Comparison of ENCODE assay signal across 1 cellular context in the genomic region with DNA sequence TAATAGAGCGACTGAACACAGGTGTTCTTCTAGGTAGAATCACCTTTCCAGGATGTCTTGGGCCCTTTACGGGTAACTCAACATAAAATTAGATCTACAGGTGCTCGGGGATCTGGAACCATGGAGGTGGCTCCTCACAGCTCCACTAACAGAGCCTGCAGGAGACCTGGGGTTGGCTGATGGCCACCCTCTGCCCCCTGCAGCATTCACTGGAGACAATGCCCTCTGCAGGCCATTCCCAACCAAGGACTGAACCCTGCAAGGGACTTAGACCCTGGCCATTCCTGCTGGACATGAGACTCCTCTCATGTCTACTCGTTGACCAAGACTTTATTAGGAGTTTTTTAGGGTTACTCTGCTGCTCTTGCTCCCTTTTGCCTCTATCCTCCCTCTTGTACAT.
TF ChIP-seq lines count a peak whose summit lies in the region.

No MANE protein-coding gene starts in this region.

TF ChIP-seq in HepG2, 621 proteins besides CTCF, POLR2A, EP300 and RAD21 (continued from another document and continues in another):
- TF ChIP-seq, protein P1, sequence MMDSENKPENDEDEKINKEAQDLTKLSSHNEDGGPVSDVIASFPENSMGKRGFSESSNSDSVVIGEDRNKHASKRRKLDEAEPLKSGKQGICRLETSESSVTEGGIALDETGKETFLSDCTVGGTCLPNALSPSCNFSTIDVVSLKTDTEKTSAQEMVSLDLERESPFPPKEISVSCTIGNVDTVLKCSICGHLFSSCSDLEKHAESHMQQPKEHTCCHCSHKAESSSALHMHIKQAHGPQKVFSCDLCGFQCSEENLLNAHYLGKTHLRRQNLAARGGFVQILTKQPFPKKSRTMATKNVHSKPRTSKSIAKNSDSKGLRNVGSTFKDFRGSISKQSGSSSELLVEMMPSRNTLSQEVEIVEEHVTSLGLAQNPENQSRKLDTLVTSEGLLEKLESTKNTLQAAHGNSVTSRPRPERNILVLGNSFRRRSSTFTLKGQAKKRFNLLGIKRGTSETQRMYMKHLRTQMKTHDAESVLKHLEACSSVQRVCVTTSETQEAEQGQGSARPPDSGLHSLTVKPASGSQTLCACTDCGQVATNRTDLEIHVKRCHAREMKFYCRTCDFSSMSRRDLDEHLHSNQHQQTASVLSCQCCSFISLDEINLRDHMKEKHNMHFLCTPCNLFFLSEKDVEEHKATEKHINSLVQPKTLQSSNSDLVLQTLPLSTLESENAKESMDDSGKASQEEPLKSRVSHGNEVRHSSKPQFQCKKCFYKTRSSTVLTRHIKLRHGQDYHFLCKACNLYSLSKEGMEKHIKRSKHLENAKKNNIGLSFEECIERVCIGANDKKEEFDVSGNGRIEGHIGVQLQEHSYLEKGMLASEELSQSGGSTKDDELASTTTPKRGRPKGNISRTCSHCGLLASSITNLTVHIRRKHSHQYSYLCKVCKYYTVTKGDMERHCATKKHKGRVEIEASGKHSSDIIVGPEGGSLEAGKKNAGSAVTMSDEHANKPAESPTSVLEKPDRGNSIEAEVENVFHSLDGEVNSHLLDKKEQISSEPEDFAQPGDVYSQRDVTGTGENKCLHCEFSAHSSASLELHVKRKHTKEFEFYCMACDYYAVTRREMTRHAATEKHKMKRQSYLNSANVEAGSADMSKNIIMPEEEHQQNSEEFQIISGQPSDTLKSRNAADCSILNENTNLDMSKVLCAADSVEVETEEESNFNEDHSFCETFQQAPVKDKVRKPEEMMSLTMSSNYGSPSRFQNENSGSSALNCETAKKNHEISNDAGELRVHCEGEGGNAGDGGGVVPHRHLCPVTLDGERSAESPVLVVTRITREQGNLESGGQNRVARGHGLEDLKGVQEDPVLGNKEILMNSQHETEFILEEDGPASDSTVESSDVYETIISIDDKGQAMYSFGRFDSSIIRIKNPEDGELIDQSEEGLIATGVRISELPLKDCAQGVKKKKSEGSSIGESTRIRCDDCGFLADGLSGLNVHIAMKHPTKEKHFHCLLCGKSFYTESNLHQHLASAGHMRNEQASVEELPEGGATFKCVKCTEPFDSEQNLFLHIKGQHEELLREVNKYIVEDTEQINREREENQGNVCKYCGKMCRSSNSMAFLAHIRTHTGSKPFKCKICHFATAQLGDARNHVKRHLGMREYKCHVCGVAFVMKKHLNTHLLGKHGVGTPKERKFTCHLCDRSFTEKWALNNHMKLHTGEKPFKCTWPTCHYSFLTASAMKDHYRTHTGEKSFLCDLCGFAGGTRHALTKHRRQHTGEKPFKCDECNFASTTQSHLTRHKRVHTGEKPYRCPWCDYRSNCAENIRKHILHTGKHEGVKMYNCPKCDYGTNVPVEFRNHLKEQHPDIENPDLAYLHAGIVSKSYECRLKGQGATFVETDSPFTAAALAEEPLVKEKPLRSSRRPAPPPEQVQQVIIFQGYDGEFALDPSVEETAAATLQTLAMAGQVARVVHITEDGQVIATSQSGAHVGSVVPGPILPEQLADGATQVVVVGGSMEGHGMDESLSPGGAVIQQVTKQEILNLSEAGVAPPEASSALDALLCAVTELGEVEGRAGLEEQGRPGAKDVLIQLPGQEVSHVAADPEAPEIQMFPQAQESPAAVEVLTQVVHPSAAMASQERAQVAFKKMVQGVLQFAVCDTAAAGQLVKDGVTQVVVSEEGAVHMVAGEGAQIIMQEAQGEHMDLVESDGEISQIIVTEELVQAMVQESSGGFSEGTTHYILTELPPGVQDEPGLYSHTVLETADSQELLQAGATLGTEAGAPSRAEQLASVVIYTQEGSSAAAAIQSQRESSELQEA (CRISPR knock-in tag; IDR thresholded peaks at IDR 0.05; ENCODE audit: not compliant biosample characterization), result no peak
- TF ChIP-seq, protein P2, sequence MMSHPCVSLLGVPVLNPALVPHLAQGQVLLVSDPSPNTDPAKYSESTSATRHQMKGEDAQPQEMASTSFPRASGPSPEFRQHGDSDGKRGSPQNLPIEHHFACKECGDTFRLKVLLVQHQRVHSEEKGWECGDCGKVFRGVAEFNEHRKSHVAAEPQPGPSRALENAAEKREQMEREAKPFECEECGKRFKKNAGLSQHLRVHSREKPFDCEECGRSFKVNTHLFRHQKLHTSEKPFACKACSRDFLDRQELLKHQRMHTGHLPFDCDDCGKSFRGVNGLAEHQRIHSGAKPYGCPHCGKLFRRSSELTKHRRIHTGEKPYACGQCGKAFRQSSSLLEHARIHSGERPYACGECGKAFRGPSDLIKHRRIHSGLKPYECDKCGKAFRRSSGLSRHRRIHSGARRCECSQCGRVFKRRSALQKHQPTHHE (CRISPR knock-in tag; IDR thresholded peaks at IDR 0.05; ENCODE audit: borderline replicate concordance), result no peak
- TF ChIP-seq GABPB1 (CRISPR knock-in tag; IDR thresholded peaks at IDR 0.05), result no peak
- no peak for TF ChIP-seq FIP1L1 (IDR thresholded peaks at IDR 0.05; ENCODE audit: borderline replicate concordance, insufficient read depth, low read depth, low read length)
- TF ChIP-seq NR1H2 (CRISPR knock-in tag; IDR thresholded peaks at IDR 0.05; ENCODE audit: borderline replicate concordance, low read depth), result no peak
- TF ChIP-seq TEAD3 (CRISPR knock-in tag; optimal IDR thresholded peaks at IDR 0.05; ENCODE audit: borderline replicate concordance), result peak; percentile 45
- no peak; the same call in 1 of the 2 replicates for TF ChIP-seq SAP130 (CRISPR knock-in tag; IDR thresholded peaks at IDR 0.05; ENCODE audit: low read depth)
- no peak for TF ChIP-seq GPN1 (CRISPR knock-in tag; IDR thresholded peaks at IDR 0.05; ENCODE audit: borderline replicate concordance)
- no peak for TF ChIP-seq ZFYVE20 (CRISPR knock-in tag; IDR thresholded peaks at IDR 0.05; ENCODE audit: borderline replicate concordance, low read depth)
- TF ChIP-seq, protein P3, sequence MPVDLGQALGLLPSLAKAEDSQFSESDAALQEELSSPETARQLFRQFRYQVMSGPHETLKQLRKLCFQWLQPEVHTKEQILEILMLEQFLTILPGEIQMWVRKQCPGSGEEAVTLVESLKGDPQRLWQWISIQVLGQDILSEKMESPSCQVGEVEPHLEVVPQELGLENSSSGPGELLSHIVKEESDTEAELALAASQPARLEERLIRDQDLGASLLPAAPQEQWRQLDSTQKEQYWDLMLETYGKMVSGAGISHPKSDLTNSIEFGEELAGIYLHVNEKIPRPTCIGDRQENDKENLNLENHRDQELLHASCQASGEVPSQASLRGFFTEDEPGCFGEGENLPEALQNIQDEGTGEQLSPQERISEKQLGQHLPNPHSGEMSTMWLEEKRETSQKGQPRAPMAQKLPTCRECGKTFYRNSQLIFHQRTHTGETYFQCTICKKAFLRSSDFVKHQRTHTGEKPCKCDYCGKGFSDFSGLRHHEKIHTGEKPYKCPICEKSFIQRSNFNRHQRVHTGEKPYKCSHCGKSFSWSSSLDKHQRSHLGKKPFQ (CRISPR knock-in tag; IDR thresholded peaks at IDR 0.05; ENCODE audit: insufficient replicate concordance), result no peak
- no peak for TF ChIP-seq ZNF333 (CRISPR knock-in tag; IDR thresholded peaks at IDR 0.05; ENCODE audit: borderline replicate concordance)
- TF ChIP-seq, protein P4, sequence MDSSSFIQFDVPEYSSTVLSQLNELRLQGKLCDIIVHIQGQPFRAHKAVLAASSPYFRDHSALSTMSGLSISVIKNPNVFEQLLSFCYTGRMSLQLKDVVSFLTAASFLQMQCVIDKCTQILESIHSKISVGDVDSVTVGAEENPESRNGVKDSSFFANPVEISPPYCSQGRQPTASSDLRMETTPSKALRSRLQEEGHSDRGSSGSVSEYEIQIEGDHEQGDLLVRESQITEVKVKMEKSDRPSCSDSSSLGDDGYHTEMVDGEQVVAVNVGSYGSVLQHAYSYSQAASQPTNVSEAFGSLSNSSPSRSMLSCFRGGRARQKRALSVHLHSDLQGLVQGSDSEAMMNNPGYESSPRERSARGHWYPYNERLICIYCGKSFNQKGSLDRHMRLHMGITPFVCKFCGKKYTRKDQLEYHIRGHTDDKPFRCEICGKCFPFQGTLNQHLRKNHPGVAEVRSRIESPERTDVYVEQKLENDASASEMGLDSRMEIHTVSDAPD (CRISPR knock-in tag; IDR thresholded peaks at IDR 0.05), result no peak
- no peak for TF ChIP-seq ZNF224 (CRISPR knock-in tag; IDR thresholded peaks at IDR 0.05)
- TF ChIP-seq ZNF510 (CRISPR knock-in tag; IDR thresholded peaks at IDR 0.05; ENCODE audit: low read depth), result no peak
- TF ChIP-seq, protein P5, sequence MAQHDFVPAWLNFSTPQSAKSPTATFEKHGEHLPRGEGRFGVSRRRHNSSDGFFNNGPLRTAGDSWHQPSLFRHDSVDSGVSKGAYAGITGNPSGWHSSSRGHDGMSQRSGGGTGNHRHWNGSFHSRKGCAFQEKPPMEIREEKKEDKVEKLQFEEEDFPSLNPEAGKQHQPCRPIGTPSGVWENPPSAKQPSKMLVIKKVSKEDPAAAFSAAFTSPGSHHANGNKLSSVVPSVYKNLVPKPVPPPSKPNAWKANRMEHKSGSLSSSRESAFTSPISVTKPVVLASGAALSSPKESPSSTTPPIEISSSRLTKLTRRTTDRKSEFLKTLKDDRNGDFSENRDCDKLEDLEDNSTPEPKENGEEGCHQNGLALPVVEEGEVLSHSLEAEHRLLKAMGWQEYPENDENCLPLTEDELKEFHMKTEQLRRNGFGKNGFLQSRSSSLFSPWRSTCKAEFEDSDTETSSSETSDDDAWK (CRISPR knock-in tag; IDR thresholded peaks at IDR 0.05), result no peak
- no peak for TF ChIP-seq ZNF605 (CRISPR knock-in tag; IDR thresholded peaks at IDR 0.05)
- TF ChIP-seq ZFP36L2 (CRISPR knock-in tag; IDR thresholded peaks at IDR 0.05), result no peak
- no peak for TF ChIP-seq HNRNPUL1 (IDR thresholded peaks at IDR 0.05; ENCODE audit: low read depth, low read length)
- TF ChIP-seq, protein P6, sequence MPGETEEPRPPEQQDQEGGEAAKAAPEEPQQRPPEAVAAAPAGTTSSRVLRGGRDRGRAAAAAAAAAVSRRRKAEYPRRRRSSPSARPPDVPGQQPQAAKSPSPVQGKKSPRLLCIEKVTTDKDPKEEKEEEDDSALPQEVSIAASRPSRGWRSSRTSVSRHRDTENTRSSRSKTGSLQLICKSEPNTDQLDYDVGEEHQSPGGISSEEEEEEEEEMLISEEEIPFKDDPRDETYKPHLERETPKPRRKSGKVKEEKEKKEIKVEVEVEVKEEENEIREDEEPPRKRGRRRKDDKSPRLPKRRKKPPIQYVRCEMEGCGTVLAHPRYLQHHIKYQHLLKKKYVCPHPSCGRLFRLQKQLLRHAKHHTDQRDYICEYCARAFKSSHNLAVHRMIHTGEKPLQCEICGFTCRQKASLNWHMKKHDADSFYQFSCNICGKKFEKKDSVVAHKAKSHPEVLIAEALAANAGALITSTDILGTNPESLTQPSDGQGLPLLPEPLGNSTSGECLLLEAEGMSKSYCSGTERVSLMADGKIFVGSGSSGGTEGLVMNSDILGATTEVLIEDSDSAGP (CRISPR knock-in tag; IDR thresholded peaks at IDR 0.05; ENCODE audit: borderline replicate concordance), result no peak
- TF ChIP-seq TBP (CRISPR knock-in tag; IDR thresholded peaks at IDR 0.05), result no peak
- TF ChIP-seq IRF2 (CRISPR knock-in tag; IDR thresholded peaks at IDR 0.05), result no peak
- TF ChIP-seq NAIF1 (CRISPR knock-in tag; IDR thresholded peaks at IDR 0.05; ENCODE audit: borderline replicate concordance), result no peak
- TF ChIP-seq THAP11 (CRISPR knock-in tag; IDR thresholded peaks at IDR 0.05), result peak; percentile 32; the same call in 1 of the 2 replicates
- TF ChIP-seq, protein P7, sequence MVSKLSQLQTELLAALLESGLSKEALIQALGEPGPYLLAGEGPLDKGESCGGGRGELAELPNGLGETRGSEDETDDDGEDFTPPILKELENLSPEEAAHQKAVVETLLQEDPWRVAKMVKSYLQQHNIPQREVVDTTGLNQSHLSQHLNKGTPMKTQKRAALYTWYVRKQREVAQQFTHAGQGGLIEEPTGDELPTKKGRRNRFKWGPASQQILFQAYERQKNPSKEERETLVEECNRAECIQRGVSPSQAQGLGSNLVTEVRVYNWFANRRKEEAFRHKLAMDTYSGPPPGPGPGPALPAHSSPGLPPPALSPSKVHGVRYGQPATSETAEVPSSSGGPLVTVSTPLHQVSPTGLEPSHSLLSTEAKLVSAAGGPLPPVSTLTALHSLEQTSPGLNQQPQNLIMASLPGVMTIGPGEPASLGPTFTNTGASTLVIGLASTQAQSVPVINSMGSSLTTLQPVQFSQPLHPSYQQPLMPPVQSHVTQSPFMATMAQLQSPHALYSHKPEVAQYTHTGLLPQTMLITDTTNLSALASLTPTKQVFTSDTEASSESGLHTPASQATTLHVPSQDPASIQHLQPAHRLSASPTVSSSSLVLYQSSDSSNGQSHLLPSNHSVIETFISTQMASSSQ (IDR thresholded peaks at IDR 0.05; ENCODE audit: low read depth), result no peak
- TF ChIP-seq, protein P7 (CRISPR knock-in tag; IDR thresholded peaks at IDR 0.05; ENCODE audit: borderline replicate concordance), result no peak
- TF ChIP-seq, protein P8, sequence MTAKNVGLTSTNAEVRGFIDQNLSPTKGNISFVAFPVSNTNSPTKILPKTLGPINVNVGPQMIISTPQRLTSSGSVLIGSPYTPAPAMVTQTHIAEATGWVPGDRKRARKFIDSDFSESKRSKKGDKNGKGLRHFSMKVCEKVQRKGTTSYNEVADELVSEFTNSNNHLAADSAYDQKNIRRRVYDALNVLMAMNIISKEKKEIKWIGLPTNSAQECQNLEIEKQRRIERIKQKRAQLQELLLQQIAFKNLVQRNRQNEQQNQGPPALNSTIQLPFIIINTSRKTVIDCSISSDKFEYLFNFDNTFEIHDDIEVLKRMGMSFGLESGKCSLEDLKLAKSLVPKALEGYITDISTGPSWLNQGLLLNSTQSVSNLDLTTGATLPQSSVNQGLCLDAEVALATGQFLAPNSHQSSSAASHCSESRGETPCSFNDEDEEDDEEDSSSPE (CRISPR knock-in tag; IDR thresholded peaks at IDR 0.05), result no peak
- TF ChIP-seq SALL1 (CRISPR knock-in tag; IDR thresholded peaks at IDR 0.05), result peak; percentile 44; the same call in 1 of the 2 replicates
- no peak for TF ChIP-seq ZNF143 (CRISPR knock-in tag; IDR thresholded peaks at IDR 0.05)
- no peak for TF ChIP-seq ETV5 (CRISPR knock-in tag; IDR thresholded peaks at IDR 0.05; ENCODE audit: borderline replicate concordance)
- TF ChIP-seq, protein P9, sequence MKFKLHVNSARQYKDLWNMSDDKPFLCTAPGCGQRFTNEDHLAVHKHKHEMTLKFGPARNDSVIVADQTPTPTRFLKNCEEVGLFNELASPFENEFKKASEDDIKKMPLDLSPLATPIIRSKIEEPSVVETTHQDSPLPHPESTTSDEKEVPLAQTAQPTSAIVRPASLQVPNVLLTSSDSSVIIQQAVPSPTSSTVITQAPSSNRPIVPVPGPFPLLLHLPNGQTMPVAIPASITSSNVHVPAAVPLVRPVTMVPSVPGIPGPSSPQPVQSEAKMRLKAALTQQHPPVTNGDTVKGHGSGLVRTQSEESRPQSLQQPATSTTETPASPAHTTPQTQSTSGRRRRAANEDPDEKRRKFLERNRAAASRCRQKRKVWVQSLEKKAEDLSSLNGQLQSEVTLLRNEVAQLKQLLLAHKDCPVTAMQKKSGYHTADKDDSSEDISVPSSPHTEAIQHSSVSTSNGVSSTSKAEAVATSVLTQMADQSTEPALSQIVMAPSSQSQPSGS (CRISPR knock-in tag; IDR thresholded peaks at IDR 0.05), result no peak
